Comparison of ENCODE assay signal across 17 cellular contexts in the genomic region with DNA sequence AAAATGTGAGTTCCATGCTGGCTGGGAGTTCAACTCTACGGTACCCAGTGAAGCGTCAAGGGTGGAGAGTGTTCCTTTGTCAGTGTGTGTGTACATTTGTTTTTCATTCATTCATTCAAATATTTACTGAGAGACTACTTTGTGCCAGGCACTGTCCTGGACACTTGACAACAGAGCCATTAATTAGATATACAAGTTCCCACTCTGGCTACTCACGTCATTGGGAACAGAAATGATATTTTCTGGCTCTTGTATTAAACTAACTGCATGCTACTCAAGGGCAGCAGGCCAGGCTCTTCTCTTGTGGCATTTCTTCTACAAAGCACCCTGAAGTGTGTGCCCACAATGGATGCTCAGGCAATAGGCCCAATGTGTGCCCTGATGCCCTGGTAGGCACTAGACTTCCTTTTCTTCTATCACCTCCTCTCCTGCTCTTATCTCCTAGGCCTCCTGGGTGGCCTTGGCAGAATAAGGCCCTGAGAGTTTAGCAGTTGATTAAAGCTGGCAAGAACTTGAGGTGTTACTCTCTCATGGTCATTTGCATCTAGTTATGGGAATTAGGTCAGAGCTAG. TPM values are rescaled to one million over a fixed set of nuclear protein-coding genes. Genes with fewer than 3 reads are reported as not detected.
DNase-seq lines count a peak whose midpoint lies in the region; ATAC-seq and TF ChIP-seq lines count a peak whose summit lies in the region.
"Had no signal": no experiment of that assay in that cellular context is flagged by ENCODE, and none has a peak within 500 bp of the region (broad histone marks: within the 10 kb centered on the region; RNA-seq: fewer than 3 reads in every experiment).

No MANE protein-coding gene starts in this region.

- CTCF ChIA-PET in CD4-positive, alpha-beta T cell (lab: Charles Lee): no interaction called here

- no peaks in the 10 kb centered on the region for H3K36me3 Mint-ChIP-seq in CD4-positive, alpha-beta T cell (ENCODE audit: low read depth)
- H3K36me3 Mint-ChIP-seq in osteocyte (ENCODE audit: unreplicated experiment) (no peaks in the 10 kb centered on the region), endodermal cell (ENCODE audit: low read depth) (no peaks in the 10 kb centered on the region)
- H3K36me3 Mint-ChIP-seq: CD8-positive, alpha-beta memory T cell had no signal

- no peak overlapping the region for H3K4me3 Mint-ChIP-seq in CD4-positive, alpha-beta T cell
- no peak overlapping the region for H3K4me3 Mint-ChIP-seq in osteocyte (ENCODE audit: unreplicated experiment)
- no peak overlapping the region for H3K4me3 Mint-ChIP-seq in endodermal cell
- H3K4me3 Mint-ChIP-seq: activated T-cell treated with anti-CD3 and anti-CD28 coated beads, Interleukin-2, amount 50 U/mL, for 4 hours; CD8-positive, alpha-beta memory T cell; dendritic cell treated with granulocyte-macrophage colony-stimulating factor and Interleukin-4, amounts not matched to agents 40 ng/mL and 50 ng/mL, for 4 days; H9 had no signal

- H3K4me3 ChIP-seq in gastroesophageal sphincter: no peak overlapping the region
- H3K4me3 ChIP-seq in endodermal cell (ENCODE audit: low read length): no peak overlapping the region
- H3K4me3 ChIP-seq: adrenal gland, psoas muscle had no signal

- TF ChIP-seq POLR2A in gastroesophageal sphincter (IDR thresholded peaks at IDR 0.05): no peak

- POLR2A ChIA-PET in CD4-positive, alpha-beta T cell (lab: Charles Lee): no interaction called here

- no peaks in the 10 kb centered on the region for H3K27me3 Mint-ChIP-seq in CD4-positive, alpha-beta T cell
- H3K27me3 Mint-ChIP-seq in osteocyte (ENCODE audit: unreplicated experiment) (no peaks in the 10 kb centered on the region), endodermal cell (ENCODE audit: insufficient read depth) (peaks cover 29% of the 10 kb centered on the region)
- H3K27me3 Mint-ChIP-seq: CD8-positive, alpha-beta memory T cell had no signal

- no peaks in the 10 kb centered on the region for H3K9me3 Mint-ChIP-seq in CD4-positive, alpha-beta T cell
- H3K9me3 Mint-ChIP-seq in osteocyte (ENCODE audit: unreplicated experiment) (no peaks in the 10 kb centered on the region), endodermal cell (no peaks in the 10 kb centered on the region)
- H3K9me3 Mint-ChIP-seq: activated T-cell treated with anti-CD3 and anti-CD28 coated beads, Interleukin-2, amount 50 U/mL, for 4 hours; CD8-positive, alpha-beta memory T cell; dendritic cell treated with granulocyte-macrophage colony-stimulating factor and Interleukin-4, amounts not matched to agents 40 ng/mL and 50 ng/mL, for 4 days; H9 had no signal

- no peak for DNase-seq in CD4-positive, alpha-beta T cell
- DNase-seq in NCI-H2029 (lab: John Stamatoyannopoulos, UW) (peak; percentile 72), osteocyte (ENCODE audit: extremely low spot score, unreplicated experiment) (no peak), NCI-H345 treated with DMSO at 0.1 percent for 48 hours (lab: John Stamatoyannopoulos, UW; ENCODE audit: unreplicated experiment) (no peak), endodermal cell (no peak), NCI-H1694 (lab: John Stamatoyannopoulos, UW) (no peak)
- DNase-seq: activated T-cell treated with anti-CD3 and anti-CD28 coated beads, Interleukin-2, amount 50 U/mL, for 4 hours; CD8-positive, alpha-beta memory T cell; H9; MM.1S; NCI-H2227 treated with DMSO at 0.1 percent for 48 hours; psoas muscle; SW 1271 had no signal

- H3K9ac ChIP-seq in endodermal cell (ENCODE audit: extremely low read depth, low read length, poor library complexity, severe bottlenecking): no peak overlapping the region

- no peak for TF ChIP-seq CTCF in CD4-positive, alpha-beta T cell (IDR thresholded peaks at IDR 0.05)
- TF ChIP-seq CTCF in gastroesophageal sphincter (IDR thresholded peaks at IDR 0.05): no peak
- no peak for TF ChIP-seq CTCF in osteocyte (IDR thresholded peaks at IDR 0.05)
- TF ChIP-seq CTCF in endodermal cell (conservative IDR thresholded peaks at IDR 0.05): no peak

- H3K9me3 ChIP-seq in CD4-positive, alpha-beta T cell (ENCODE audit: control insufficient read depth, low read length): no peaks in the 10 kb centered on the region
- H3K9me3 ChIP-seq in gastroesophageal sphincter (no peaks in the 10 kb centered on the region), endodermal cell (ENCODE audit: control insufficient read depth, low read length) (no peaks in the 10 kb centered on the region)
- H3K9me3 ChIP-seq: adrenal gland, psoas muscle had no signal

- 54 to 64% methylated on average over 2 to 3 of the region's 3 CpGs for WGBS in gastroesophageal sphincter (ENCODE audit: low coverage in 1 of 2), 2 donors
- WGBS in endodermal cell (ENCODE audit: insufficient coverage in 1 of 2, insufficient read length in 1 of 2), 2 experiments: 99 to 100% methylated on average over 1 to 2 of the region's 3 CpGs

- peaks cover 54% of the 10 kb centered on the region for H3K4me1 Mint-ChIP-seq in CD4-positive, alpha-beta T cell (ENCODE audit: low read depth)
- H3K4me1 Mint-ChIP-seq in osteocyte (ENCODE audit: unreplicated experiment) (peaks cover 37% of the 10 kb centered on the region), endodermal cell (peaks cover 17% of the 10 kb centered on the region)

- H3K36me3 ChIP-seq in gastroesophageal sphincter: no peaks in the 10 kb centered on the region
- H3K36me3 ChIP-seq in endodermal cell (ENCODE audit: control insufficient read depth, insufficient read depth, low read length): no peaks in the 10 kb centered on the region
- H3K36me3 ChIP-seq: adrenal gland had no signal

- no peaks in the 10 kb centered on the region for H3K27me3 ChIP-seq in CD4-positive, alpha-beta T cell (ENCODE audit: control insufficient read depth, insufficient read depth, low read length)
- no peaks in the 10 kb centered on the region for H3K27me3 ChIP-seq in gastroesophageal sphincter
- peaks cover 9% of the 10 kb centered on the region for H3K27me3 ChIP-seq in endodermal cell (ENCODE audit: control insufficient read depth, insufficient read depth, low read length, poor library complexity, severe bottlenecking)
- H3K27me3 ChIP-seq: adrenal gland had no signal

- peak overlapping the region; percentile 49 for H3K27ac Mint-ChIP-seq in CD4-positive, alpha-beta T cell
- peak overlapping the region; percentile 62 for H3K27ac Mint-ChIP-seq in osteocyte (ENCODE audit: unreplicated experiment)
- no peak overlapping the region for H3K27ac Mint-ChIP-seq in endodermal cell
- H3K27ac Mint-ChIP-seq: dendritic cell treated with granulocyte-macrophage colony-stimulating factor and Interleukin-4, amounts not matched to agents 40 ng/mL and 50 ng/mL, for 4 days had no signal

- intact Hi-C loops in CD4-positive, alpha-beta T cell (cut with DNase I, micrococcal nuclease): no loop called here

- TF ChIP-seq EP300 in gastroesophageal sphincter (IDR thresholded peaks at IDR 0.05): no peak

- no peak for ATAC-seq in CD4-positive, alpha-beta T cell (ENCODE audit: poor library complexity)
- ATAC-seq in gastroesophageal sphincter (no peak), HG03196 (IDR thresholded peaks at IDR 0.05; ENCODE audit: unreplicated experiment) (no peak)
- ATAC-seq: activated T-cell treated with anti-CD3 and anti-CD28 coated beads, Interleukin-2, amount 50 U/mL, for 4 hours; psoas muscle had no signal

- H3K4me1 ChIP-seq in gastroesophageal sphincter (peaks cover 5 to 43% (median 24%) of the 10 kb centered on the region in 3 donors), endodermal cell (ENCODE audit: control insufficient read depth, insufficient read depth, low read length) (no peaks in the 10 kb centered on the region)

- H3K27ac ChIP-seq in CD4-positive, alpha-beta T cell (ENCODE audit: low read depth, low read length): no peak overlapping the region
- H3K27ac ChIP-seq in gastroesophageal sphincter (peak overlapping the region in 3 of 4 donors; percentile 1 to 61 (median 37)), endodermal cell (ENCODE audit: low read depth, low read length) (no peak overlapping the region)
- H3K27ac ChIP-seq: psoas muscle had no signal

RNA-seq across cellular contexts. Expression of a gene that starts 14.2 kb away (rescaled TPM):
- total RNA-seq in CD4-positive, alpha-beta T cell: 10 to 100 TPM; 30.0 to 31.0 TPM
- total RNA-seq in gastroesophageal sphincter: 10 to 100 TPM; 19.8 to 30.6 (median 25.9) TPM
- 35.8 and 39.7 TPM in 2 replicates for total RNA-seq in osteocyte
- total RNA-seq in endodermal cell: 1 to 10 TPM; 7.8 to 9.6 TPM
- polyA plus RNA-seq in endodermal cell (2013, experiment 1 of 2): 36.7 TPM
- 35.6 TPM for polyA plus RNA-seq in endodermal cell (2013, experiment 2 of 2)

Comparison
In these comparisons a context has a peak if more than half of its experiments do, and no peak if none do; other contexts are left out.
1. H3K27ac ChIP-seq: peak in gastroesophageal sphincter (3 of 4); none in CD4-positive, alpha-beta T cell (single experiment) and endodermal cell (single experiment).